In the genomic region with DNA sequence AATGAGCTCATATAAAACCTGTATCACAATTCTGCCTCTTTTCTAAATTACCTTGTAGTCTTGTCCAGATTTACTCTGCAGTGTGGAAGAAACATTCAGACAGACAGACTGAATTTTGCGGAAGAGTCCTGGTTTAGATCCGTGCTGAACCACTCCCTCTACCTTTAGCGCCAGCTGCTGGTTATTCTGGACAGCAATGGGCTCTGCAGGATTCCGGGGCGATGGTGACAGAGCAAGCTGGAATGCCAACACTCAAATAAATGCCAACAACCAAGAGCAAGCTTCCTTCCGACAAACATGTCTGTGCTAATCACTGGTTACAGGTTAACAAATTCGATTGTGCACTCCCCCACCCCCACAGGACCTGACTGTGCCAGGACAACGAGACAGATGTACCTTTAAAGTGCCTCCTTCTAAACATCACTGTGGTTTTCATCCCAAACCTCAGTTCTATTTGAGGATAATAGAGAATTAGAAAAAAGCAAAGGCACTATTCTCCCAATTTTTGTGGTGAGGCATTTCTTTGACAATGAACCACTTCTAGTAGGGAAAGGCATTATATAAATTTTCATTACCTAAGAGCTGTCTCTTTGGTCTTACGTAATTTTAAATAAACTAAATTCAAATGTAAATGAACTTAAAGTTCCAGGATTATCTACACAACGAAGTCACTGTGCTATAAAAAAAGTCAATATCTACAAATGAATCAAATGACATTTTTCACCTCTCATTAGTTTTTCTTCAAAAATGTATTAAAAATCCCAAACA, we compare ENCODE assay signal across 1 cellular context.
TF ChIP-seq lines count a peak whose summit lies in the region.

No MANE protein-coding gene starts in this region.

TF ChIP-seq in HepG2, 621 proteins besides CTCF, POLR2A, EP300 and RAD21 (continued from another document and continues in another):
- TF ChIP-seq, protein P1, sequence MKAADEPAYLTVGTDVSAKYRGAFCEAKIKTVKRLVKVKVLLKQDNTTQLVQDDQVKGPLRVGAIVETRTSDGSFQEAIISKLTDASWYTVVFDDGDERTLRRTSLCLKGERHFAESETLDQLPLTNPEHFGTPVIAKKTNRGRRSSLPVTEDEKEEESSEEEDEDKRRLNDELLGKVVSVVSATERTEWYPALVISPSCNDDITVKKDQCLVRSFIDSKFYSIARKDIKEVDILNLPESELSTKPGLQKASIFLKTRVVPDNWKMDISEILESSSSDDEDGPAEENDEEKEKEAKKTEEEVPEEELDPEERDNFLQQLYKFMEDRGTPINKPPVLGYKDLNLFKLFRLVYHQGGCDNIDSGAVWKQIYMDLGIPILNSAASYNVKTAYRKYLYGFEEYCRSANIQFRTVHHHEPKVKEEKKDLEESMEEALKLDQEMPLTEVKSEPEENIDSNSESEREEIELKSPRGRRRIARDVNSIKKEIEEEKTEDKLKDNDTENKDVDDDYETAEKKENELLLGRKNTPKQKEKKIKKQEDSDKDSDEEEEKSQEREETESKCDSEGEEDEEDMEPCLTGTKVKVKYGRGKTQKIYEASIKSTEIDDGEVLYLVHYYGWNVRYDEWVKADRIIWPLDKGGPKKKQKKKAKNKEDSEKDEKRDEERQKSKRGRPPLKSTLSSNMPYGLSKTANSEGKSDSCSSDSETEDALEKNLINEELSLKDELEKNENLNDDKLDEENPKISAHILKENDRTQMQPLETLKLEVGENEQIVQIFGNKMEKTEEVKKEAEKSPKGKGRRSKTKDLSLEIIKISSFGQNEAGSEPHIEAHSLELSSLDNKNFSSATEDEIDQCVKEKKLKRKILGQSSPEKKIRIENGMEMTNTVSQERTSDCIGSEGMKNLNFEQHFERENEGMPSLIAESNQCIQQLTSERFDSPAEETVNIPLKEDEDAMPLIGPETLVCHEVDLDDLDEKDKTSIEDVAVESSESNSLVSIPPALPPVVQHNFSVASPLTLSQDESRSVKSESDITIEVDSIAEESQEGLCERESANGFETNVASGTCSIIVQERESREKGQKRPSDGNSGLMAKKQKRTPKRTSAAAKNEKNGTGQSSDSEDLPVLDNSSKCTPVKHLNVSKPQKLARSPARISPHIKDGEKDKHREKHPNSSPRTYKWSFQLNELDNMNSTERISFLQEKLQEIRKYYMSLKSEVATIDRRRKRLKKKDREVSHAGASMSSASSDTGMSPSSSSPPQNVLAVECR (CRISPR knock-in tag; IDR thresholded peaks at IDR 0.05; ENCODE audit: borderline replicate concordance): peak; percentile 50; the same call in 1 of the 2 replicates
- no peak for TF ChIP-seq ZNF333 (CRISPR knock-in tag; IDR thresholded peaks at IDR 0.05; ENCODE audit: borderline replicate concordance)
- no peak for TF ChIP-seq ZXDC (CRISPR knock-in tag; IDR thresholded peaks at IDR 0.05)
- no peak for TF ChIP-seq ZZZ3 (CRISPR knock-in tag; IDR thresholded peaks at IDR 0.05; ENCODE audit: borderline replicate concordance)
- TF ChIP-seq RCOR2 (CRISPR knock-in tag; IDR thresholded peaks at IDR 0.05): 0 out of 2 replicates have a peak, but pooled peaks have one; percentile 59
- no peak for TF ChIP-seq ZNF33A (CRISPR knock-in tag; IDR thresholded peaks at IDR 0.05; ENCODE audit: borderline replicate concordance)
- TF ChIP-seq ZNF12 (CRISPR knock-in tag; IDR thresholded peaks at IDR 0.05): no peak
- TF ChIP-seq, protein P2, sequence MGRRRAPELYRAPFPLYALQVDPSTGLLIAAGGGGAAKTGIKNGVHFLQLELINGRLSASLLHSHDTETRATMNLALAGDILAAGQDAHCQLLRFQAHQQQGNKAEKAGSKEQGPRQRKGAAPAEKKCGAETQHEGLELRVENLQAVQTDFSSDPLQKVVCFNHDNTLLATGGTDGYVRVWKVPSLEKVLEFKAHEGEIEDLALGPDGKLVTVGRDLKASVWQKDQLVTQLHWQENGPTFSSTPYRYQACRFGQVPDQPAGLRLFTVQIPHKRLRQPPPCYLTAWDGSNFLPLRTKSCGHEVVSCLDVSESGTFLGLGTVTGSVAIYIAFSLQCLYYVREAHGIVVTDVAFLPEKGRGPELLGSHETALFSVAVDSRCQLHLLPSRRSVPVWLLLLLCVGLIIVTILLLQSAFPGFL (CRISPR knock-in tag; IDR thresholded peaks at IDR 0.05): no peak
- TF ChIP-seq GPBP1L1 (CRISPR knock-in tag; IDR thresholded peaks at IDR 0.05): no peak
- TF ChIP-seq, protein P3, sequence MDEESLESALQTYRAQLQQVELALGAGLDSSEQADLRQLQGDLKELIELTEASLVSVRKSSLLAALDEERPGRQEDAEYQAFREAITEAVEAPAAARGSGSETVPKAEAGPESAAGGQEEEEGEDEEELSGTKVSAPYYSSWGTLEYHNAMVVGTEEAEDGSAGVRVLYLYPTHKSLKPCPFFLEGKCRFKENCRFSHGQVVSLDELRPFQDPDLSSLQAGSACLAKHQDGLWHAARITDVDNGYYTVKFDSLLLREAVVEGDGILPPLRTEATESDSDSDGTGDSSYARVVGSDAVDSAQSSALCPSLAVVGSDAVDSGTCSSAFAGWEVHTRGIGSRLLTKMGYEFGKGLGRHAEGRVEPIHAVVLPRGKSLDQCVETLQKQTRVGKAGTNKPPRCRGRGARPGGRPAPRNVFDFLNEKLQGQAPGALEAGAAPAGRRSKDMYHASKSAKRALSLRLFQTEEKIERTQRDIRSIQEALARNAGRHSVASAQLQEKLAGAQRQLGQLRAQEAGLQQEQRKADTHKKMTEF (CRISPR knock-in tag; IDR thresholded peaks at IDR 0.05): peak; percentile 71
- TF ChIP-seq ZNF3 (CRISPR knock-in tag; IDR thresholded peaks at IDR 0.05): no peak
- TF ChIP-seq HMG20A (CRISPR knock-in tag; IDR thresholded peaks at IDR 0.05; ENCODE audit: borderline replicate concordance): peak; percentile 77; the same call in 1 of the 2 replicates
- TF ChIP-seq, protein P4, sequence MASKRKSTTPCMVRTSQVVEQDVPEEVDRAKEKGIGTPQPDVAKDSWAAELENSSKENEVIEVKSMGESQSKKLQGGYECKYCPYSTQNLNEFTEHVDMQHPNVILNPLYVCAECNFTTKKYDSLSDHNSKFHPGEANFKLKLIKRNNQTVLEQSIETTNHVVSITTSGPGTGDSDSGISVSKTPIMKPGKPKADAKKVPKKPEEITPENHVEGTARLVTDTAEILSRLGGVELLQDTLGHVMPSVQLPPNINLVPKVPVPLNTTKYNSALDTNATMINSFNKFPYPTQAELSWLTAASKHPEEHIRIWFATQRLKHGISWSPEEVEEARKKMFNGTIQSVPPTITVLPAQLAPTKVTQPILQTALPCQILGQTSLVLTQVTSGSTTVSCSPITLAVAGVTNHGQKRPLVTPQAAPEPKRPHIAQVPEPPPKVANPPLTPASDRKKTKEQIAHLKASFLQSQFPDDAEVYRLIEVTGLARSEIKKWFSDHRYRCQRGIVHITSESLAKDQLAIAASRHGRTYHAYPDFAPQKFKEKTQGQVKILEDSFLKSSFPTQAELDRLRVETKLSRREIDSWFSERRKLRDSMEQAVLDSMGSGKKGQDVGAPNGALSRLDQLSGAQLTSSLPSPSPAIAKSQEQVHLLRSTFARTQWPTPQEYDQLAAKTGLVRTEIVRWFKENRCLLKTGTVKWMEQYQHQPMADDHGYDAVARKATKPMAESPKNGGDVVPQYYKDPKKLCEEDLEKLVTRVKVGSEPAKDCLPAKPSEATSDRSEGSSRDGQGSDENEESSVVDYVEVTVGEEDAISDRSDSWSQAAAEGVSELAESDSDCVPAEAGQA (IDR thresholded peaks at IDR 0.05; ENCODE audit: low read depth): no peak
- TF ChIP-seq, protein P4 (CRISPR knock-in tag; IDR thresholded peaks at IDR 0.05; ENCODE audit: borderline replicate concordance): no peak
- no peak for TF ChIP-seq ZNF407 (CRISPR knock-in tag; IDR thresholded peaks at IDR 0.05; ENCODE audit: not compliant biosample characterization)
- TF ChIP-seq KLF15 (CRISPR knock-in tag; IDR thresholded peaks at IDR 0.05; ENCODE audit: borderline replicate concordance): no peak
- TF ChIP-seq HOXA3 (CRISPR knock-in tag; IDR thresholded peaks at IDR 0.05): peak; percentile 69; the same call in 1 of the 2 replicates
- TF ChIP-seq RBM39 (IDR thresholded peaks at IDR 0.05; ENCODE audit: low read depth, low read length, poor library complexity, severe bottlenecking): no peak
- TF ChIP-seq TBP (CRISPR knock-in tag; IDR thresholded peaks at IDR 0.05): no peak
